6 cellular contexts compared by ENCODE assay signal in genomic region chr12:8229486-8229885, GRCh38. TPM values are rescaled to one million over a fixed set of nuclear protein-coding genes. Genes with fewer than 3 reads are reported as not detected.
"Had no signal": no experiment of that assay in that cellular context is flagged by ENCODE, and none has a peak within 500 bp of the region (broad histone marks: within the 10 kb centered on the region; RNA-seq: fewer than 3 reads in every experiment).

No MANE protein-coding gene starts in this region.

RNA-seq across cellular contexts. Expression of gene FAM90A1, which starts 2.1 kb away (rescaled TPM):
- total RNA-seq: HepG2, HT1080, IMR-90, NCI-H460, Right ventricle myocardium superior, SJSA1 had no signal
- polyA plus RNA-seq: HepG2 had no signal
